Comparison of ENCODE assay signal across 8 cellular contexts in genomic region chr5:65562731-65563701, GRCh38. TPM values are rescaled to one million over a fixed set of nuclear protein-coding genes. Genes with fewer than 3 reads are reported as not detected.
DNase-seq lines count a peak whose midpoint lies in the region; ATAC-seq, FAIRE-seq and TF ChIP-seq lines count a peak whose summit lies in the region.

CENPK (minus strand) TSS chr5:65563168; CDS start chr5:65554907, 8,261 bp downstream.
PPWD1 (plus strand) TSS chr5:65563296; CDS start chr5:65563311, 15 bp downstream.

- no peaks in the 10 kb centered on the region for H3K36me3 ChIP-seq in prostate gland

- WGBS in prostate gland = under 1% methylated on average over 54 of the region's 54 CpGs

- no peaks in the 10 kb centered on the region for H3K27me3 Mint-ChIP-seq in T-helper 17 cell

- DNase-seq in NCI-H1694 treated with DMSO at 0.1 percent for 48 hours (lab: John Stamatoyannopoulos, UW) (peak; percentile 91), T-helper 17 cell (peak; percentile 86 to 91 (median 89)), left ventricle myocardium superior (peak; percentile 94), prostate gland (ENCODE audit: low spot score) (peak; percentile 94), urothelium cell line (ENCODE audit: low spot score) (peak; percentile 97)

- no peak for FAIRE-seq in urothelium cell line (lab: Jason Lieb, UNC)

- H3K4me3 Mint-ChIP-seq in T-helper 17 cell = peak within 1 kb of the TSS; percentile 100

- H3K27me3 ChIP-seq in prostate gland (replicated peaks; ENCODE audit: insufficient read depth) = no peaks in the 10 kb centered on the region

- peak within 1 kb of the TSS; percentile 100 for H3K27ac Mint-ChIP-seq in T-helper 17 cell

- intact Hi-C loops in left ventricle myocardium superior (cut with micrococcal nuclease) = no loop called here
- intact Hi-C loops in prostate gland (cut with DNase I) = no loop called here

- peaks cover 38% of the 10 kb centered on the region for H3K4me1 Mint-ChIP-seq in T-helper 17 cell

- H3K4me3 ChIP-seq in prostate gland = peak within 1 kb of the TSS; percentile 68 to 87

- no peaks in the 10 kb centered on the region for H3K4me1 ChIP-seq in prostate gland (replicated peaks)

- peak in 2 of 4 experiments; percentile 30 to 34 for TF ChIP-seq CTCF in prostate gland (IDR thresholded peaks at IDR 0.05)

- TF ChIP-seq POLR2A in GM15510 (IDR thresholded peaks at IDR 0.05; ENCODE audit: borderline replicate concordance, extremely low read depth, insufficient read length) (peak; percentile 88), prostate gland (IDR thresholded peaks at IDR 0.05) (peak; percentile 50)

- H3K36me3 Mint-ChIP-seq in T-helper 17 cell (ENCODE audit: low read depth) = peaks cover 9% of the 10 kb centered on the region

- H3K27ac ChIP-seq in angular gyrus (ENCODE audit: low read depth, low read length) = peak within 1 kb of the TSS; percentile 85
- H3K27ac ChIP-seq in prostate gland = peak within 1 kb of the TSS; percentile 78 to 87

- ATAC-seq in HG02885 (IDR thresholded peaks at IDR 0.05; ENCODE audit: poor library complexity, unreplicated experiment) (peak; percentile 99), T-helper 17 cell (peak; percentile 98), left ventricle myocardium superior (peak; percentile 100)

- no peaks in the 10 kb centered on the region for H3K9me3 ChIP-seq in T-helper 17 cell (ENCODE audit: control insufficient read depth, low read length, poor library complexity, severe bottlenecking)
- H3K9me3 ChIP-seq in prostate gland = no peaks in the 10 kb centered on the region

RNA-seq across cellular contexts. Expression of gene CENPK, which starts in this region (rescaled TPM):
- total RNA-seq in T-helper 17 cell (10 to 100 TPM in 1 of 2 donors, 1 to 10 TPM in 1; 4.8 to 13.5 TPM), left ventricle myocardium superior (0.99 TPM), prostate gland (1 to 10 TPM; 2.1 to 4.9 TPM)

RNA-seq across cellular contexts. Expression of gene PPWD1, which starts in this region (rescaled TPM):
- total RNA-seq in T-helper 17 cell = 10 to 100 TPM; 79.7 TPM
- total RNA-seq in left ventricle myocardium superior = 21.9 TPM
- 10 to 100 TPM; 38.4 to 48.5 TPM for total RNA-seq in prostate gland

Comparison
In these comparisons a context has a peak if more than half of its experiments do, and no peak if none do; other contexts are left out.
1. Peak in every context shown above with its lines: DNase-seq, ATAC-seq, H3K4me3 ChIP-seq and H3K27ac ChIP-seq.